Comparison of ENCODE assay signal across 13 cellular contexts in genomic region chr13:34926513-34926912, GRCh38. TPM values are rescaled to one million over a fixed set of nuclear protein-coding genes. Genes with fewer than 3 reads are reported as not detected.
DNase-seq lines count a peak whose midpoint lies in the region; ATAC-seq and TF ChIP-seq lines count a peak whose summit lies in the region.
"Had no signal": no experiment of that assay in that cellular context is flagged by ENCODE, and none has a peak within 500 bp of the region (broad histone marks: within the 10 kb centered on the region; RNA-seq: fewer than 3 reads in every experiment).

No MANE protein-coding gene starts in this region.

- 78% methylated on average over 1 of the region's 1 CpG for WGBS in liver

- H3K27me3 ChIP-seq in liver (ENCODE audit: control insufficient read depth in 4 of 4, insufficient read depth in 4 of 4, low read length in 3 of 4) = peaks cover 0 to 4% (median 2%) of the 10 kb centered on the region in 4 donors

- no peak overlapping the region for H3K9ac ChIP-seq in liver (ENCODE audit: low read depth in 1 of 2, low read length in 2 of 2)
- H3K9ac ChIP-seq: parathyroid adenoma had no signal

- H3K4me1 ChIP-seq in liver (ENCODE audit: control insufficient read depth in 4 of 4, insufficient read depth in 4 of 4, low read length in 3 of 4) = no peaks in the 10 kb centered on the region
- H3K4me1 ChIP-seq: parathyroid adenoma had no signal

- ATAC-seq in omental fat pad (ENCODE audit: low FRiP score) = no peak
- ATAC-seq in GM21576 (IDR thresholded peaks at IDR 0.05; ENCODE audit: unreplicated experiment) = no peak
- ATAC-seq: K562, left colon had no signal

- DNase-seq in GM04504 (ENCODE audit: low read depth) (peak; percentile 23), OCI-M1 (lab: John Stamatoyannopoulos, UW) (peak; percentile 16), dermis blood vessel endothelial cell (peak; percentile 28), omental fat pad (ENCODE audit: low spot score) (no peak), NCI-H748 (lab: John Stamatoyannopoulos, UW; ENCODE audit: unreplicated experiment) (no peak)
- DNase-seq in activated effector memory CD4-positive, alpha-beta T cell treated with anti-CD3 and anti-CD28 coated beads, Interleukin-2, amount 50 U/mL, for 16 hours = no peak
- DNase-seq: activated naive CD8-positive, alpha-beta T cell treated with anti-CD3 and anti-CD28 coated beads, Interleukin-2, amount 10 ng/mL, durations not matched to agents 7 days and 5 days; left colon; NCI-H345 had no signal

- no peaks in the 10 kb centered on the region for H3K9me3 ChIP-seq in liver (ENCODE audit: control insufficient read depth in 4 of 4, low read length in 3 of 4)

- H3K27ac ChIP-seq in liver (ENCODE audit: low read depth in 1 of 2, low read length in 2 of 2) = no peak overlapping the region
- H3K27ac ChIP-seq: parathyroid adenoma had no signal

- no peaks in the 10 kb centered on the region for H3K36me3 ChIP-seq in liver (ENCODE audit: control insufficient read depth in 4 of 4, insufficient read depth in 3 of 4, low read depth in 1 of 4, low read length in 3 of 4)

- no peak for TF ChIP-seq RAD21 in liver (IDR thresholded peaks at IDR 0.05)

- no peak for TF ChIP-seq CTCF in liver (IDR thresholded peaks at IDR 0.05; ENCODE audit: low read depth, low read length, missing input control)
- TF ChIP-seq CTCF in omental fat pad (IDR thresholded peaks at IDR 0.05) = no peak

- no peak overlapping the region for H3K4me3 ChIP-seq in liver (ENCODE audit: low read depth in 1 of 3, low read length in 3 of 3)
- H3K4me3 ChIP-seq: K562 had no signal

TF ChIP-seq in liver, 16 proteins besides CTCF, POLR2A, EP300 and RAD21:
- TF ChIP-seq SP1 (IDR thresholded peaks at IDR 0.05) (no peak), HNF4A (conservative IDR thresholded peaks at IDR 0.05) (no peak), EGR1 (IDR thresholded peaks at IDR 0.05; ENCODE audit: low read depth in 2 of 2) (no peak), JUND (IDR thresholded peaks at IDR 0.05) (no peak), TAF1 (conservative IDR thresholded peaks at IDR 0.05) (no peak), REST (IDR thresholded peaks at IDR 0.05) (peak; percentile 97), YY1 (IDR thresholded peaks at IDR 0.05) (no peak), ATF3 (IDR thresholded peaks at IDR 0.05) (no peak)

RNA-seq across cellular contexts. Expression of gene NBEA, which starts 15.6 kb away (rescaled TPM):
- total RNA-seq in dermis blood vessel endothelial cell (2.6 and 3.6 TPM in 2 replicates), liver (1 to 10 TPM; 2.3 to 3.5 TPM), omental fat pad (10 to 100 TPM in 1 of 4 donors, 1 to 10 TPM in 3; 4.3 to 10.7 (median 6.1) TPM)
- under 1 TPM; 0.24 to 0.56 TPM for polyA plus RNA-seq in liver

Comparison
In these comparisons a context has a peak if more than half of its experiments do, and no peak if none do; other contexts are left out.
1. DNase-seq: peak in GM04504 (single experiment), OCI-M1 (single experiment) and dermis blood vessel endothelial cell (single experiment); none in omental fat pad (single experiment), NCI-H748 (single experiment) and activated effector memory CD4-positive, alpha-beta T cell treated with anti-CD3 and anti-CD28 coated beads, Interleukin-2, amount 50 U/mL, for 16 hours (single experiment).